19 cellular contexts compared by ENCODE assay signal in genomic region chr1:99268021-99268420, GRCh38. TPM values are rescaled to one million over a fixed set of nuclear protein-coding genes. Genes with fewer than 3 reads are reported as not detected.
DNase-seq lines count a peak whose midpoint lies in the region; TF ChIP-seq lines count a peak whose summit lies in the region.
"Had no signal": no experiment of that assay in that cellular context is flagged by ENCODE, and none has a peak within 500 bp of the region (broad histone marks: within the 10 kb centered on the region; RNA-seq: fewer than 3 reads in every experiment).

No MANE protein-coding gene starts in this region.

- H3K4me1 Mint-ChIP-seq in brain (peaks cover 18% of the 10 kb centered on the region), endodermal cell (peaks cover 2% of the 10 kb centered on the region)

- H3K4me2 ChIP-seq in GM23248 (ENCODE audit: unreplicated experiment): no peak overlapping the region
- H3K4me2 ChIP-seq in Karpas-422 (ENCODE audit: low read depth, low read length, poor library complexity, severe bottlenecking): no peak overlapping the region

- H3K9ac ChIP-seq in GM23248: no peak overlapping the region
- no peak overlapping the region for H3K9ac ChIP-seq in Karpas-422 (ENCODE audit: low read length)
- no peak overlapping the region for H3K9ac ChIP-seq in endodermal cell (ENCODE audit: extremely low read depth, low read length, poor library complexity, severe bottlenecking)

- H3K9me3 Mint-ChIP-seq in brain (peaks cover 0 to 15% (median under 1%) of the 10 kb centered on the region in 5 experiments), endodermal cell (no peaks in the 10 kb centered on the region)

- no peaks in the 10 kb centered on the region for H3K36me3 Mint-ChIP-seq in brain
- no peaks in the 10 kb centered on the region for H3K36me3 Mint-ChIP-seq in endodermal cell (ENCODE audit: low read depth)
- H3K36me3 Mint-ChIP-seq: CD14-positive monocyte had no signal

- H2AFZ ChIP-seq in GM23248 (no peak overlapping the region), Karpas-422 (ENCODE audit: low read length) (no peak overlapping the region)

- no peaks in the 10 kb centered on the region for H3K79me2 ChIP-seq in GM23248 (ENCODE audit: insufficient read depth)
- H3K79me2 ChIP-seq in Karpas-422 (ENCODE audit: low read length): no peaks in the 10 kb centered on the region

- peak overlapping the region in 3 of 5 experiments; percentile 9 to 70 (median 19) for H3K4me3 Mint-ChIP-seq in brain
- no peak overlapping the region for H3K4me3 Mint-ChIP-seq in endodermal cell
- H3K4me3 Mint-ChIP-seq: CD14-positive monocyte had no signal

- H3K9me2 ChIP-seq in GM23248 (ENCODE audit: insufficient read depth) (no peaks in the 10 kb centered on the region), Karpas-422 (replicated peaks; ENCODE audit: insufficient read depth, low read length) (no peaks in the 10 kb centered on the region)

- H3K27me3 ChIP-seq in GM23248 (replicated peaks; ENCODE audit: insufficient read depth): no peaks in the 10 kb centered on the region
- H3K27me3 ChIP-seq in Karpas-422 (ENCODE audit: low read length): no peaks in the 10 kb centered on the region
- peaks cover 38% of the 10 kb centered on the region for H3K27me3 ChIP-seq in endodermal cell (ENCODE audit: control insufficient read depth, insufficient read depth, low read length, poor library complexity, severe bottlenecking)

- TF ChIP-seq CTCF in AG09309 (IDR thresholded peaks at IDR 0.05; ENCODE audit: control insufficient read depth, insufficient read depth, low read depth, low read length, missing control alignments) (no peak), brain (conservative IDR thresholded peaks at IDR 0.05) (no peak), endodermal cell (conservative IDR thresholded peaks at IDR 0.05) (no peak)

- H3K9me3 ChIP-seq in GM23248 (ENCODE audit: low read depth) (no peaks in the 10 kb centered on the region), Karpas-422 (ENCODE audit: low read length) (no peaks in the 10 kb centered on the region), endodermal cell (ENCODE audit: control insufficient read depth, low read length) (no peaks in the 10 kb centered on the region)

- in situ Hi-C loops in GM23248 (cut with MboI): no loop called here

- WGBS in GM23248 (ENCODE audit: low coverage in 1 of 2, low lambda C conversion rate in 2 of 2, missing lambda C conversion rate in 2 of 2), 2 experiments: 68 to 74% methylated on average over 1 of the region's 1 CpG
- 100% methylated on average over 1 of the region's 1 CpG; no CpG with 5 or more reads in 1 of the 2 experiments for whole genome bisulfite sequencing in endodermal cell (ENCODE audit: insufficient coverage in 1 of 2, insufficient read length in 1 of 2), 2 experiments

- H3K27me3 Mint-ChIP-seq in brain (peaks cover 20% of the 10 kb centered on the region), endodermal cell (ENCODE audit: insufficient read depth) (peaks cover 40% of the 10 kb centered on the region)

- H3K27ac ChIP-seq in GM23248 (no peak overlapping the region), Karpas-422 (ENCODE audit: low read length) (no peak overlapping the region), endodermal cell (ENCODE audit: low read depth, low read length) (no peak overlapping the region), caudate nucleus (ENCODE audit: low read depth, low read length) (no peak overlapping the region)

- H4K20me1 ChIP-seq in GM23248 (ENCODE audit: insufficient read depth) (no peaks in the 10 kb centered on the region), Karpas-422 (ENCODE audit: insufficient read depth, low read depth, low read length) (no peaks in the 10 kb centered on the region)

- DNase-seq in AG09309 (ENCODE audit: low read depth) (peak; percentile 25), GM23248 (peak; percentile 58), foreskin melanocyte (peak; percentile 68), Karpas-422 (no peak), endodermal cell (no peak), cerebellum (ENCODE audit: low spot score) (no peak), caudate nucleus (lab: John Stamatoyannopoulos, UW) (no peak)
- DNase-seq: AML-193, DMS153, MV-4-11, NCI-H1417, NCI-H187 treated with DMSO at 0.1 percent for 48 hours, NCI-H2171, NCI-H446 treated with DMSO at 0.1 percent for 48 hours, OCI-M1, SHP77 treated with DMSO at 0.1 percent for 48 hours had no signal

- H3K36me3 ChIP-seq in GM23248 (ENCODE audit: low read depth) (no peaks in the 10 kb centered on the region), Karpas-422 (ENCODE audit: insufficient read depth, low read length) (no peaks in the 10 kb centered on the region), endodermal cell (ENCODE audit: control insufficient read depth, insufficient read depth, low read length) (no peaks in the 10 kb centered on the region)

- H3F3A ChIP-seq in GM23248 (ENCODE audit: insufficient read depth): peaks cover 23% of the 10 kb centered on the region

- no peak overlapping the region for H3K4me3 ChIP-seq in AG09309 (ENCODE audit: control insufficient read depth, low read depth, low read length)
- no peak overlapping the region for H3K4me3 ChIP-seq in GM23248
- no peak overlapping the region for H3K4me3 ChIP-seq in Karpas-422 (ENCODE audit: low read length)
- no peak overlapping the region for H3K4me3 ChIP-seq in endodermal cell (ENCODE audit: low read length)

- H3K27ac Mint-ChIP-seq in brain: peak overlapping the region in 2 of 5 experiments; percentile 5 to 52
- H3K27ac Mint-ChIP-seq in endodermal cell: no peak overlapping the region
- H3K27ac Mint-ChIP-seq: CD14-positive monocyte had no signal

- H3K4me1 ChIP-seq in GM23248 (ENCODE audit: insufficient read depth) (peaks cover 12% of the 10 kb centered on the region), Karpas-422 (ENCODE audit: low read length) (no peaks in the 10 kb centered on the region), endodermal cell (ENCODE audit: control insufficient read depth, insufficient read depth, low read length) (no peaks in the 10 kb centered on the region)

RNA-seq across cellular contexts. Expression of gene PLPPR4, which starts 3.7 kb away (rescaled TPM):
- total RNA-seq in GM23248 (2014; rRNA removed; shearing (Covaris generic)): 1.7 and 1.8 TPM in 2 replicates
- 0.61 and 0.79 TPM in 2 replicates for polyA plus RNA-seq in GM23248 (2016; fragmentation: Nextera tagmentation; extraction: Ambion mirVana)
- polyA plus RNA-seq in brain (ENCODE audit: insufficient read depth, low read depth, low replicate concordance): 7.7 TPM
- not detected in 2 replicates for total RNA-seq in Karpas-422 (2014; rRNA removed; shearing (Covaris generic); ENCODE audit: low replicate concordance)
- total RNA-seq in endodermal cell: under 1 TPM in 1 of 2 donors, not detected in 1; 0.20 TPM
- 0.36 TPM for polyA plus RNA-seq in endodermal cell (2013, experiment 1 of 2)
- 0.29 TPM for polyA plus RNA-seq in endodermal cell (2013, experiment 2 of 2)
- 27.3 TPM for total RNA-seq in cerebellum
- total RNA-seq: HT-29 had no signal
- polyA plus RNA-seq: CD14-positive monocyte had no signal

Comparison
In these comparisons a context has a peak if more than half of its experiments do, and no peak if none do; other contexts are left out.
1. DNase-seq: peak in AG09309 (single experiment), GM23248 (single experiment) and foreskin melanocyte (single experiment); none in Karpas-422 (single experiment), endodermal cell (single experiment), cerebellum (single experiment) and caudate nucleus (0 of 61).
2. RNA of gene PLPPR4, which starts 3.7 kb away (total RNA-seq): 27.3 TPM in cerebellum (single experiment); 1.7 to 1.8 TPM in GM23248, 0.20 TPM in endodermal cell and not detected in Karpas-422; every median in the first group is over 10 times any median in the second.